In genomic region chr2:174959787-174960186, GRCh38 we compare ENCODE assay signal across 1 cellular context.
TF ChIP-seq lines count a peak whose summit lies in the region.

No MANE protein-coding gene starts in this region.

TF ChIP-seq in IMR-90, 13 proteins besides CTCF, POLR2A, EP300 and RAD21:
- no peak for TF ChIP-seq RFX5 (IDR thresholded peaks at IDR 0.05; ENCODE audit: low read depth, low read length)
- TF ChIP-seq MAZ (IDR thresholded peaks at IDR 0.05; ENCODE audit: borderline replicate concordance, low read depth, low read length): no peak
- no peak for TF ChIP-seq ELK1 (IDR thresholded peaks at IDR 0.05; ENCODE audit: borderline replicate concordance, low read depth, low read length)
- no peak for TF ChIP-seq RCOR1 (IDR thresholded peaks at IDR 0.05; ENCODE audit: insufficient replicate concordance, low read length)
- no peak for TF ChIP-seq CHD1 (IDR thresholded peaks at IDR 0.05; ENCODE audit: low read depth, low read length)
- TF ChIP-seq SMC3 (IDR thresholded peaks at IDR 0.05; ENCODE audit: low read depth, low read length): no peak
- no peak for TF ChIP-seq MXI1 (IDR thresholded peaks at IDR 0.05; ENCODE audit: borderline replicate concordance, low read depth, low read length)
- no peak for TF ChIP-seq CEBPB (IDR thresholded peaks at IDR 0.05; ENCODE audit: low read depth, low read length)
- TF ChIP-seq USF2 (IDR thresholded peaks at IDR 0.05; ENCODE audit: low read depth, low read length): no peak
- no peak for TF ChIP-seq FOS (IDR thresholded peaks at IDR 0.05; ENCODE audit: low read depth, low read length)
- no peak for TF ChIP-seq BHLHE40 (IDR thresholded peaks at IDR 0.05; ENCODE audit: low read depth, low read length)
- TF ChIP-seq MAFK (IDR thresholded peaks at IDR 0.05; ENCODE audit: low read depth, low read length): no peak
- no peak for TF ChIP-seq NFE2L2 (IDR thresholded peaks at IDR 0.05; ENCODE audit: low read depth, low read length)
